11 cellular contexts compared by ENCODE assay signal in the genomic region with DNA sequence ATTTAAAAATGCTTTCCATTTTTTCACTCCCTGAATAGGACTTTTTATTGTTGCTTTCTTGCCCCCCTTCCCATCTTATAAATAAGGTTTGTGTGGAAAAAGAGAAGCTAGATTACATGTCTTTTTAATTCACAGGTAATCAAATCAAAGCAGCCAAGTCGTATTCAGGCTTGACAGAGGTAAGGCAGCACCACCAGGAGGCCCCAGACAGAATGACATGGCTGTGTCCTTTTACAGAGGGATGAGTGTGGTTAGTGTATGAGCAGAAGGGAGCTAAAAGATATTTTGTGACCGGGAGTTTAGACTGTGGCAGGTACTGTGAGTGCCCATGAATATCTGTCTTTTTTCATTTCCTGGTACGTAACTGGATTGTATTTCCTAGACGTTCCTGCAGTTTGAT.
DNase-seq lines count a peak whose midpoint lies in the region; ATAC-seq and TF ChIP-seq lines count a peak whose summit lies in the region.
"Had no signal": no experiment of that assay in that cellular context is flagged by ENCODE, and none has a peak within 500 bp of the region (broad histone marks: within the 10 kb centered on the region; RNA-seq: fewer than 3 reads in every experiment).

No MANE protein-coding gene starts in this region.

- in situ Hi-C loops in ACHN (cut with HindIII; ENCODE audit: low pct_ligation_motif_present, low pct_unique_long_range_greater_than_20kb, low sequenced_read_pairs) (no loop called here), HAP-1 (cut with MboI; ENCODE audit: low sequenced_read_pairs) (no loop called here), SK-MEL-5 (cut with HindIII; ENCODE audit: low pct_unique_long_range_greater_than_20kb, low sequenced_read_pairs) (no loop called here)

- no peaks in the 10 kb centered on the region for H3K36me3 ChIP-seq in HAP-1 (replicated peaks)
- no peaks in the 10 kb centered on the region for H3K36me3 ChIP-seq in hepatocyte (replicated peaks; ENCODE audit: insufficient read depth, low read depth)
- no peaks in the 10 kb centered on the region for H3K36me3 ChIP-seq in tibial artery
- H3K36me3 ChIP-seq in suprapubic skin: no peaks in the 10 kb centered on the region
- H3K36me3 ChIP-seq: Peyer's patch had no signal

- WGBS in hepatocyte (ENCODE audit: low lambda C conversion rate, missing lambda C conversion rate): 56% methylated on average over 4 of the region's 4 CpGs
- 66% methylated on average over 4 of the region's 4 CpGs for WGBS in suprapubic skin

- H3K9me3 ChIP-seq in HAP-1: no peaks in the 10 kb centered on the region
- H3K9me3 ChIP-seq in hepatocyte (ENCODE audit: low read depth): no peaks in the 10 kb centered on the region
- peaks cover 0 to 10% (median 2%) of the 10 kb centered on the region in 3 donors for H3K9me3 ChIP-seq in tibial artery
- peaks cover 2% of the 10 kb centered on the region for H3K9me3 ChIP-seq in suprapubic skin

- TF ChIP-seq CTCF in hepatocyte (IDR thresholded peaks at IDR 0.05; ENCODE audit: poor library complexity): peak; percentile 15
- no peak for TF ChIP-seq CTCF in tibial artery (IDR thresholded peaks at IDR 0.05)
- TF ChIP-seq CTCF in suprapubic skin (IDR thresholded peaks at IDR 0.05): no peak

- no peak overlapping the region for H3K27ac ChIP-seq in hepatocyte
- no peak overlapping the region for H3K27ac ChIP-seq in tibial artery
- no peak overlapping the region for H3K27ac ChIP-seq in suprapubic skin
- H3K27ac ChIP-seq: Peyer's patch had no signal

- no peak for TF ChIP-seq EP300 in suprapubic skin (IDR thresholded peaks at IDR 0.05)

- no peak for ATAC-seq in HG03280 (IDR thresholded peaks at IDR 0.05; ENCODE audit: unreplicated experiment)

- H3K4me3 ChIP-seq in HAP-1 (no peak overlapping the region), hepatocyte (no peak overlapping the region), tibial artery (no peak overlapping the region), suprapubic skin (no peak overlapping the region)
- H3K4me3 ChIP-seq: Peyer's patch had no signal

- peak; percentile 33 for DNase-seq in ACHN
- DNase-seq in HAP-1 (ENCODE audit: low spot score in 2 of 2): peak; percentile 15 to 46
- peak; percentile 49 for DNase-seq in SK-MEL-5 (ENCODE audit: low read depth, low spot score)
- no peak for DNase-seq in hepatocyte (ENCODE audit: low spot score)
- DNase-seq in tibial artery: no peak
- no peak for DNase-seq in suprapubic skin (ENCODE audit: low spot score in 2 of 2)
- DNase-seq in dermis blood vessel endothelial cell: no peak
- DNase-seq: activated B cell treated with CpG ODN at 0.5 μM for 24 hours; Peyer's patch; stimulated activated CD4-positive, alpha-beta T cell treated with anti-CD3 and anti-CD28 coated beads, Interleukin-12 subunit alpha, Interleukin-12 subunit beta, amount 100 ng/mL, for 4 hours had no signal

- no peaks in the 10 kb centered on the region for H3K79me2 ChIP-seq in hepatocyte

- H3K27me3 ChIP-seq in HAP-1 (ENCODE audit: low read depth) (no peaks in the 10 kb centered on the region), hepatocyte (no peaks in the 10 kb centered on the region), tibial artery (no peaks in the 10 kb centered on the region), suprapubic skin (no peaks in the 10 kb centered on the region)
- H3K27me3 ChIP-seq: Peyer's patch had no signal

- H3K4me1 ChIP-seq in HAP-1 (no peaks in the 10 kb centered on the region), hepatocyte (ENCODE audit: insufficient read depth) (no peaks in the 10 kb centered on the region), tibial artery (peaks cover 0 to 46% (median 9%) of the 10 kb centered on the region in 4 donors), suprapubic skin (no peaks in the 10 kb centered on the region)
- H3K4me1 ChIP-seq: Peyer's patch had no signal

- TF ChIP-seq POLR2A in suprapubic skin (IDR thresholded peaks at IDR 0.05): no peak

- H3K9me2 ChIP-seq in hepatocyte (replicated peaks; ENCODE audit: insufficient read depth): no peaks in the 10 kb centered on the region

- H2AFZ ChIP-seq in hepatocyte: no peak overlapping the region

- H3K4me2 ChIP-seq in hepatocyte: no peak overlapping the region

- H4K20me1 ChIP-seq in hepatocyte (ENCODE audit: insufficient read depth, poor library complexity, severe bottlenecking): no peaks in the 10 kb centered on the region

- intact Hi-C loops in tibial artery (cut with DNase I; ENCODE audit: low total_unique reads): no loop called here

Comparison
In these comparisons a context has a peak if more than half of its experiments do, and no peak if none do; other contexts are left out.
1. DNase-seq: peak in ACHN (single experiment), HAP-1 (2 of 2) and SK-MEL-5 (single experiment); none in hepatocyte (single experiment), tibial artery (0 of 2), suprapubic skin (0 of 2) and dermis blood vessel endothelial cell (single experiment).